14 cellular contexts compared by ENCODE assay signal in genomic region chr5:157080291-157080690, GRCh38.
"Had no signal": no experiment of that assay in that cellular context is flagged by ENCODE, and none has a peak within 500 bp of the region (broad histone marks: within the 10 kb centered on the region; RNA-seq: fewer than 3 reads in every experiment).

No MANE protein-coding gene starts in this region.

- H3K27me3 Mint-ChIP-seq: naive B cell had no signal

- H3K4me1 Mint-ChIP-seq: naive B cell, neural crest cell had no signal

- H3K27ac Mint-ChIP-seq: naive B cell had no signal

- ATAC-seq: left colon, right cardiac atrium, upper lobe of right lung had no signal

- H3K9me3 Mint-ChIP-seq: naive B cell, neural crest cell had no signal

- H3K4me3 Mint-ChIP-seq: naive B cell, neural crest cell had no signal

- DNase-seq: colonic mucosa; dermis blood vessel endothelial cell; esophagus squamous epithelium; foreskin fibroblast; left colon; mesendoderm; naive B cell; ovary; right cardiac atrium; stimulated activated CD4-positive, alpha-beta T cell treated with anti-CD3 and anti-CD28 coated beads, Interleukin-2, amount 100 ng/mL, for 48 hours; stimulated activated naive CD4-positive, alpha-beta T cell treated with Interleukin-2 at 50 U/mL for 16 hours; tibial artery; upper lobe of right lung had no signal
